In the genomic region with DNA sequence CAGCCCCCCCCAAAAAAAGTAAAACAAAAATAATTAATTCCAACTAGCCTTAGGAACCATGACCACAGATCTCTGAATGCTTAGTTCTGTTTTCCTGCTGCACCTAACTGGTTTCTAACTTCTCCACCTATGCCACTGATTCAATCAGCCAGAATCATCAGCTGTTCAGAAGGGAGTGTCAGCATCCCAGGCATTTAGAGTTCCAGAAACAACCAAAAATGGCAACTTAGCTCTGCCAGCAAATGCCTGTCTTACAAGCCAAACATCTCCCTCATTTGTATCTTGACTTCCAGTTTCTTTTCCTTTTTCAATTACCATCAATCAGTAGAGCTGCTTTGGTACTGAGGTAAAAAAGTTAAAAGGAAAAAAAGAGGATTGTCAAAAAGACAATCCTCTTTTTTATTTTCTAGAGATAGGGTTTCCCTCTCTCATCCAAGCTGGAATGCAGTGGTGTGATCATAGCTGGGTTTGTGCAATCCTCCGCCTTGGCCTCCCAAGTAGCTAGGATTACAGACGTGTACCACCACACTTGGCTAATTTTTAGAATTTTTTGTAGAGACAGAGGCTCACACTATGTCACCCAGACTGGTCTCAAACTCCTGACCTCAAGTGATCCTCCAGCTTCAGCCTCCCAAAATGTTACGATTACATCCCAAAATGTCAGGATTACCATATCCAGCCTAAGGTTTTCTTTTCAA, we compare ENCODE assay signal across 1 cellular context.
TF ChIP-seq lines count a peak whose summit lies in the region.

No MANE protein-coding gene starts in this region.

TF ChIP-seq in HepG2, 621 proteins besides CTCF, POLR2A, EP300 and RAD21:
- TF ChIP-seq PAF1 (CRISPR knock-in tag; IDR thresholded peaks at IDR 0.05) (no peak), TEAD3 (CRISPR knock-in tag; optimal IDR thresholded peaks at IDR 0.05; ENCODE audit: borderline replicate concordance) (no peak), ETV6 (CRISPR knock-in tag; conservative IDR thresholded peaks at IDR 0.05) (no peak), CBFB (CRISPR knock-in tag; IDR thresholded peaks at IDR 0.05) (no peak), ZC3H13 (CRISPR knock-in tag; IDR thresholded peaks at IDR 0.05) (no peak), ZMAT3 (CRISPR knock-in tag; conservative IDR thresholded peaks at IDR 0.05) (no peak), ZNF615 (CRISPR knock-in tag; IDR thresholded peaks at IDR 0.05; ENCODE audit: borderline replicate concordance) (no peak), BORCS8-MEF2B (CRISPR knock-in tag; IDR thresholded peaks at IDR 0.05) (no peak), ZFP36L1 (CRISPR knock-in tag; IDR thresholded peaks at IDR 0.05) (no peak), ZBTB7B (CRISPR knock-in tag; IDR thresholded peaks at IDR 0.05) (no peak), ZNF354B (CRISPR knock-in tag; IDR thresholded peaks at IDR 0.05) (no peak), NR3C1 (CRISPR knock-in tag; IDR thresholded peaks at IDR 0.05) (no peak), PPARG (CRISPR knock-in tag; conservative IDR thresholded peaks at IDR 0.05) (no peak), ZBTB3 (CRISPR knock-in tag; IDR thresholded peaks at IDR 0.05; ENCODE audit: borderline replicate concordance, low read depth) (no peak), BRCA1 (CRISPR knock-in tag; IDR thresholded peaks at IDR 0.05) (no peak)
- TF ChIP-seq, protein P1, sequence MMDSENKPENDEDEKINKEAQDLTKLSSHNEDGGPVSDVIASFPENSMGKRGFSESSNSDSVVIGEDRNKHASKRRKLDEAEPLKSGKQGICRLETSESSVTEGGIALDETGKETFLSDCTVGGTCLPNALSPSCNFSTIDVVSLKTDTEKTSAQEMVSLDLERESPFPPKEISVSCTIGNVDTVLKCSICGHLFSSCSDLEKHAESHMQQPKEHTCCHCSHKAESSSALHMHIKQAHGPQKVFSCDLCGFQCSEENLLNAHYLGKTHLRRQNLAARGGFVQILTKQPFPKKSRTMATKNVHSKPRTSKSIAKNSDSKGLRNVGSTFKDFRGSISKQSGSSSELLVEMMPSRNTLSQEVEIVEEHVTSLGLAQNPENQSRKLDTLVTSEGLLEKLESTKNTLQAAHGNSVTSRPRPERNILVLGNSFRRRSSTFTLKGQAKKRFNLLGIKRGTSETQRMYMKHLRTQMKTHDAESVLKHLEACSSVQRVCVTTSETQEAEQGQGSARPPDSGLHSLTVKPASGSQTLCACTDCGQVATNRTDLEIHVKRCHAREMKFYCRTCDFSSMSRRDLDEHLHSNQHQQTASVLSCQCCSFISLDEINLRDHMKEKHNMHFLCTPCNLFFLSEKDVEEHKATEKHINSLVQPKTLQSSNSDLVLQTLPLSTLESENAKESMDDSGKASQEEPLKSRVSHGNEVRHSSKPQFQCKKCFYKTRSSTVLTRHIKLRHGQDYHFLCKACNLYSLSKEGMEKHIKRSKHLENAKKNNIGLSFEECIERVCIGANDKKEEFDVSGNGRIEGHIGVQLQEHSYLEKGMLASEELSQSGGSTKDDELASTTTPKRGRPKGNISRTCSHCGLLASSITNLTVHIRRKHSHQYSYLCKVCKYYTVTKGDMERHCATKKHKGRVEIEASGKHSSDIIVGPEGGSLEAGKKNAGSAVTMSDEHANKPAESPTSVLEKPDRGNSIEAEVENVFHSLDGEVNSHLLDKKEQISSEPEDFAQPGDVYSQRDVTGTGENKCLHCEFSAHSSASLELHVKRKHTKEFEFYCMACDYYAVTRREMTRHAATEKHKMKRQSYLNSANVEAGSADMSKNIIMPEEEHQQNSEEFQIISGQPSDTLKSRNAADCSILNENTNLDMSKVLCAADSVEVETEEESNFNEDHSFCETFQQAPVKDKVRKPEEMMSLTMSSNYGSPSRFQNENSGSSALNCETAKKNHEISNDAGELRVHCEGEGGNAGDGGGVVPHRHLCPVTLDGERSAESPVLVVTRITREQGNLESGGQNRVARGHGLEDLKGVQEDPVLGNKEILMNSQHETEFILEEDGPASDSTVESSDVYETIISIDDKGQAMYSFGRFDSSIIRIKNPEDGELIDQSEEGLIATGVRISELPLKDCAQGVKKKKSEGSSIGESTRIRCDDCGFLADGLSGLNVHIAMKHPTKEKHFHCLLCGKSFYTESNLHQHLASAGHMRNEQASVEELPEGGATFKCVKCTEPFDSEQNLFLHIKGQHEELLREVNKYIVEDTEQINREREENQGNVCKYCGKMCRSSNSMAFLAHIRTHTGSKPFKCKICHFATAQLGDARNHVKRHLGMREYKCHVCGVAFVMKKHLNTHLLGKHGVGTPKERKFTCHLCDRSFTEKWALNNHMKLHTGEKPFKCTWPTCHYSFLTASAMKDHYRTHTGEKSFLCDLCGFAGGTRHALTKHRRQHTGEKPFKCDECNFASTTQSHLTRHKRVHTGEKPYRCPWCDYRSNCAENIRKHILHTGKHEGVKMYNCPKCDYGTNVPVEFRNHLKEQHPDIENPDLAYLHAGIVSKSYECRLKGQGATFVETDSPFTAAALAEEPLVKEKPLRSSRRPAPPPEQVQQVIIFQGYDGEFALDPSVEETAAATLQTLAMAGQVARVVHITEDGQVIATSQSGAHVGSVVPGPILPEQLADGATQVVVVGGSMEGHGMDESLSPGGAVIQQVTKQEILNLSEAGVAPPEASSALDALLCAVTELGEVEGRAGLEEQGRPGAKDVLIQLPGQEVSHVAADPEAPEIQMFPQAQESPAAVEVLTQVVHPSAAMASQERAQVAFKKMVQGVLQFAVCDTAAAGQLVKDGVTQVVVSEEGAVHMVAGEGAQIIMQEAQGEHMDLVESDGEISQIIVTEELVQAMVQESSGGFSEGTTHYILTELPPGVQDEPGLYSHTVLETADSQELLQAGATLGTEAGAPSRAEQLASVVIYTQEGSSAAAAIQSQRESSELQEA (CRISPR knock-in tag; IDR thresholded peaks at IDR 0.05; ENCODE audit: not compliant biosample characterization) = no peak
- TF ChIP-seq, protein P2, sequence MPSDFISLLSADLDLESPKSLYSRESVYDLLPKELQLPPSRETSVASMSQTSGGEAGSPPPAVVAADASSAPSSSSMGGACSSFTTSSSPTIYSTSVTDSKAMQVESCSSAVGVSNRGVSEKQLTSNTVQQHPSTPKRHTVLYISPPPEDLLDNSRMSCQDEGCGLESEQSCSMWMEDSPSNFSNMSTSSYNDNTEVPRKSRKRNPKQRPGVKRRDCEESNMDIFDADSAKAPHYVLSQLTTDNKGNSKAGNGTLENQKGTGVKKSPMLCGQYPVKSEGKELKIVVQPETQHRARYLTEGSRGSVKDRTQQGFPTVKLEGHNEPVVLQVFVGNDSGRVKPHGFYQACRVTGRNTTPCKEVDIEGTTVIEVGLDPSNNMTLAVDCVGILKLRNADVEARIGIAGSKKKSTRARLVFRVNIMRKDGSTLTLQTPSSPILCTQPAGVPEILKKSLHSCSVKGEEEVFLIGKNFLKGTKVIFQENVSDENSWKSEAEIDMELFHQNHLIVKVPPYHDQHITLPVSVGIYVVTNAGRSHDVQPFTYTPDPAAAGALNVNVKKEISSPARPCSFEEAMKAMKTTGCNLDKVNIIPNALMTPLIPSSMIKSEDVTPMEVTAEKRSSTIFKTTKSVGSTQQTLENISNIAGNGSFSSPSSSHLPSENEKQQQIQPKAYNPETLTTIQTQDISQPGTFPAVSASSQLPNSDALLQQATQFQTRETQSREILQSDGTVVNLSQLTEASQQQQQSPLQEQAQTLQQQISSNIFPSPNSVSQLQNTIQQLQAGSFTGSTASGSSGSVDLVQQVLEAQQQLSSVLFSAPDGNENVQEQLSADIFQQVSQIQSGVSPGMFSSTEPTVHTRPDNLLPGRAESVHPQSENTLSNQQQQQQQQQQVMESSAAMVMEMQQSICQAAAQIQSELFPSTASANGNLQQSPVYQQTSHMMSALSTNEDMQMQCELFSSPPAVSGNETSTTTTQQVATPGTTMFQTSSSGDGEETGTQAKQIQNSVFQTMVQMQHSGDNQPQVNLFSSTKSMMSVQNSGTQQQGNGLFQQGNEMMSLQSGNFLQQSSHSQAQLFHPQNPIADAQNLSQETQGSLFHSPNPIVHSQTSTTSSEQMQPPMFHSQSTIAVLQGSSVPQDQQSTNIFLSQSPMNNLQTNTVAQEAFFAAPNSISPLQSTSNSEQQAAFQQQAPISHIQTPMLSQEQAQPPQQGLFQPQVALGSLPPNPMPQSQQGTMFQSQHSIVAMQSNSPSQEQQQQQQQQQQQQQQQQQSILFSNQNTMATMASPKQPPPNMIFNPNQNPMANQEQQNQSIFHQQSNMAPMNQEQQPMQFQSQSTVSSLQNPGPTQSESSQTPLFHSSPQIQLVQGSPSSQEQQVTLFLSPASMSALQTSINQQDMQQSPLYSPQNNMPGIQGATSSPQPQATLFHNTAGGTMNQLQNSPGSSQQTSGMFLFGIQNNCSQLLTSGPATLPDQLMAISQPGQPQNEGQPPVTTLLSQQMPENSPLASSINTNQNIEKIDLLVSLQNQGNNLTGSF (CRISPR knock-in tag; IDR thresholded peaks at IDR 0.05) = no peak
- TF ChIP-seq, protein P3, sequence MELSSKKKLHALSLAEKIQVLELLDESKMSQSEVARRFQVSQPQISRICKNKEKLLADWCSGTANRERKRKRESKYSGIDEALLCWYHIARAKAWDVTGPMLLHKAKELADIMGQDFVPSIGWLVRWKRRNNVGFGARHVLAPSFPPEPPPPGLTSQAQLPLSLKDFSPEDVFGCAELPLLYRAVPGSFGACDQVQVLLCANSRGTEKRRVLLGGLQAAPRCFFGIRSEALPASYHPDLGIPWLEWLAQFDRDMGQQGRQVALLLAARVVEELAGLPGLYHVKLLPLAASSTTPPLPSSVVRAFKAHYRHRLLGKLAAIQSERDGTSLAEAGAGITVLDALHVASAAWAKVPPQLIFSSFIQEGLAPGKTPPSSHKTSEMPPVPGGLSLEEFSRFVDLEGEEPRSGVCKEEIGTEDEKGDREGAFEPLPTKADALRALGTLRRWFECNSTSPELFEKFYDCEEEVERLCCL (CRISPR knock-in tag; IDR thresholded peaks at IDR 0.05; ENCODE audit: borderline replicate concordance) = no peak
- TF ChIP-seq, protein P4, sequence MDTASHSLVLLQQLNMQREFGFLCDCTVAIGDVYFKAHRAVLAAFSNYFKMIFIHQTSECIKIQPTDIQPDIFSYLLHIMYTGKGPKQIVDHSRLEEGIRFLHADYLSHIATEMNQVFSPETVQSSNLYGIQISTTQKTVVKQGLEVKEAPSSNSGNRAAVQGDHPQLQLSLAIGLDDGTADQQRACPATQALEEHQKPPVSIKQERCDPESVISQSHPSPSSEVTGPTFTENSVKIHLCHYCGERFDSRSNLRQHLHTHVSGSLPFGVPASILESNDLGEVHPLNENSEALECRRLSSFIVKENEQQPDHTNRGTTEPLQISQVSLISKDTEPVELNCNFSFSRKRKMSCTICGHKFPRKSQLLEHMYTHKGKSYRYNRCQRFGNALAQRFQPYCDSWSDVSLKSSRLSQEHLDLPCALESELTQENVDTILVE (CRISPR knock-in tag; IDR thresholded peaks at IDR 0.05) = no peak
- TF ChIP-seq, protein P5, sequence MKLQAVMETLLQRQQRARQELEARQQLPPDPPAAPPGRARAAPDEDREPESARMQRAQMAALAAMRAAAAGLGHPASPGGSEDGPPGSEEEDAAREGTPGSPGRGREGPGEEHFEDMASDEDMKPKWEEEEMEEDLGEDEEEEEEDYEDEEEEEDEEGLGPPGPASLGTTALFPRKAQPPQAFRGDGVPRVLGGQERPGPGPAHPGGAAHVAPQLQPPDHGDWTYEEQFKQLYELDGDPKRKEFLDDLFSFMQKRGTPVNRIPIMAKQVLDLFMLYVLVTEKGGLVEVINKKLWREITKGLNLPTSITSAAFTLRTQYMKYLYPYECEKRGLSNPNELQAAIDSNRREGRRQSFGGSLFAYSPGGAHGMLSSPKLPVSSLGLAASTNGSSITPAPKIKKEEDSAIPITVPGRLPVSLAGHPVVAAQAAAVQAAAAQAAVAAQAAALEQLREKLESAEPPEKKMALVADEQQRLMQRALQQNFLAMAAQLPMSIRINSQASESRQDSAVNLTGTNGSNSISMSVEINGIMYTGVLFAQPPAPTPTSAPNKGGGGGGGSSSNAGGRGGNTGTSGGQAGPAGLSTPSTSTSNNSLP (IDR thresholded peaks at IDR 0.05; ENCODE audit: low read depth, low read length) = no peak
